ENCODE assay signal across 1 cellular context in the genomic region with DNA sequence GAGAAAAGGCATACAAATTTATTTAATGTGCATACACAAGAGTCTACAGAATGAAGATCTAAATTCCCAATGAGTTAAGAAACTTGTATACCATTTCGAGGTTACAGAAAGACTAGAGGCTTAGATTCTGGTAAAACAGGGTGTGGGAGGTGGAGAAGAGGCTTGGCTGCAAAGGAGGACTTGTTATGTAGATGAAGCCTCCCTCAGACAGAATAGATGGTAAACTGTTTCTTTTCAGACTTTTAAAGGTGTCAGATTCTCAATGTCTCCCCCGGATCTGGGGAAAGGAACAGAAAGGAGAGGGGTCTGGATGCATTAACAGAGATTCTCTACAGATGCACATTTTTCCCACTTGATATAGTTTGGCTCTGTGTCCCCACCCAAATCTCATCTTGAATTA.
TF ChIP-seq lines count a peak whose summit lies in the region.

No MANE protein-coding gene starts in this region.

TF ChIP-seq in H1, 55 proteins besides CTCF, POLR2A, EP300 and RAD21:
- TF ChIP-seq ZNF274 (IDR thresholded peaks at IDR 0.05; ENCODE audit: borderline replicate concordance, extremely low read depth, low read length), result no peak
- TF ChIP-seq ASH2L (IDR thresholded peaks at IDR 0.05; ENCODE audit: low read length), result no peak
- no peak for TF ChIP-seq SIN3A (conservative IDR thresholded peaks at IDR 0.05 in 1 of 2, IDR thresholded peaks at IDR 0.05 in 1 of 2; ENCODE audit: low read depth in 1 of 2, low read length in 2 of 2)
- no peak for TF ChIP-seq CEBPB (IDR thresholded peaks at IDR 0.05; ENCODE audit: low read depth, low read length)
- TF ChIP-seq RNF2 (IDR thresholded peaks at IDR 0.05; ENCODE audit: borderline replicate concordance, low read depth, low read length, missing control alignments, poor library complexity, severe bottlenecking), result no peak
- TF ChIP-seq EGR1 (IDR thresholded peaks at IDR 0.05; ENCODE audit: borderline replicate concordance, low read depth, low read length), result no peak
